In the genomic region with DNA sequence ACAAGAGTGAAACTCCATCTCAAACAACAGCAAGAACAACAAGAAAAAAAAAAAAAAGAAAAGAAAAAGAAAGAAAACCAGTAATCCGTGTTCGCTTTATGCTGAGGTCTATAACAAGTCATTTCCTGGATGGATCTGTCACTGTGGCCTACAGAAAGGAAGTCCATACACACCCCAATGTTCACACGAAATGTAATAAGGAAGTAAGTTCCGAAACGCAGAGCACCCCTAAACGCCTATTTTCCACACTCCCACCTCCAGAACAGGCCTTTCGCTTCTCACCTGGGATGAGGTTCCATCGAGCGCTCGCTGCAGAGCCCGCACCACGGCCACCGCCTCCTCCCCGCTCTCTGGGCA, we compare ENCODE assay signal across 6 cellular contexts. TPM values are rescaled to one million over a fixed set of nuclear protein-coding genes. Genes with fewer than 3 reads are reported as not detected.
DNase-seq lines count a peak whose midpoint lies in the region; ATAC-seq and TF ChIP-seq lines count a peak whose summit lies in the region.

No MANE protein-coding gene starts in this region.

- peak overlapping the region; percentile 93 for H3K4me3 Mint-ChIP-seq in activated CD8-positive, alpha-beta T cell treated with anti-CD3 and anti-CD28 coated beads, Interleukin-2, amount 10 ng/mL, durations not matched to agents 7 days and 5 days

- TF ChIP-seq CTCF in heart left ventricle (IDR thresholded peaks at IDR 0.05) (no peak), lower lobe of right lung (IDR thresholded peaks at IDR 0.05) (no peak)

- H3K9me3 ChIP-seq in heart left ventricle = peaks cover 0 to 14% (median 6%) of the 10 kb centered on the region in 12 donors
- H3K9me3 ChIP-seq in lower lobe of right lung = peaks cover 7% of the 10 kb centered on the region

- ATAC-seq in heart left ventricle (peak in 2 of 4 donors; percentile 7 to 43), Right ventricle myocardium inferior (no peak), lower lobe of right lung (peak; percentile 34 to 54), GM19023 (IDR thresholded peaks at IDR 0.05; ENCODE audit: unreplicated experiment) (no peak)
- peak; percentile 39 for ATAC-seq in activated CD8-positive, alpha-beta T cell treated with anti-CD3 and anti-CD28 coated beads, Interleukin-2, amount 10 ng/mL, durations not matched to agents 7 days and 5 days

- TF ChIP-seq POLR2A in heart left ventricle (IDR thresholded peaks at IDR 0.05) = no peak

- H3K36me3 ChIP-seq in heart left ventricle = peaks cover 5 to 45% (median 35%) of the 10 kb centered on the region in 9 donors
- H3K36me3 ChIP-seq in lower lobe of right lung = peaks cover 41% of the 10 kb centered on the region

- peaks cover 62% of the 10 kb centered on the region for H3K36me3 Mint-ChIP-seq in activated CD8-positive, alpha-beta T cell treated with anti-CD3 and anti-CD28 coated beads, Interleukin-2, amount 10 ng/mL, durations not matched to agents 7 days and 5 days (ENCODE audit: low read depth)

- H3K27ac ChIP-seq in heart left ventricle (peak overlapping the region; percentile 85 to 98 (median 92)), lower lobe of right lung (peak overlapping the region; percentile 98)

- peaks cover 2% of the 10 kb centered on the region for H3K9me3 Mint-ChIP-seq in activated CD8-positive, alpha-beta T cell treated with anti-CD3 and anti-CD28 coated beads, Interleukin-2, amount 10 ng/mL, durations not matched to agents 7 days and 5 days (ENCODE audit: insufficient read depth)

- no peaks in the 10 kb centered on the region for H3K27me3 Mint-ChIP-seq in activated CD8-positive, alpha-beta T cell treated with anti-CD3 and anti-CD28 coated beads, Interleukin-2, amount 10 ng/mL, durations not matched to agents 7 days and 5 days (ENCODE audit: low read depth)

- intact Hi-C loops in heart left ventricle (cut with DNase I) = loop anchor here in 1 of 10 donors (10.0 kb wide), 1 partner anchor 115 kb away; a partner anchor contains a TSS
- intact Hi-C loops in Right ventricle myocardium inferior (cut with DNase I) = no loop called here
- intact Hi-C loops in lower lobe of right lung (cut with DNase I) = no loop called here

- DNase-seq in heart left ventricle (no peak), Right ventricle myocardium inferior (ENCODE audit: missing footprints) (no peak), lower lobe of right lung (no peak), NCI-H2029 (lab: John Stamatoyannopoulos, UW) (no peak)
- DNase-seq in activated CD8-positive, alpha-beta T cell treated with anti-CD3 and anti-CD28 coated beads, Interleukin-2, amount 10 ng/mL, durations not matched to agents 7 days and 5 days = no peak

- H3K27ac Mint-ChIP-seq in activated CD8-positive, alpha-beta T cell treated with anti-CD3 and anti-CD28 coated beads, Interleukin-2, amount 10 ng/mL, durations not matched to agents 7 days and 5 days = peak overlapping the region; percentile 99

- WGBS in heart left ventricle, 4 donors = 0 to 2% (median 0%) methylated on average over 13 to 14 of the region's 14 CpGs

- H3K27me3 ChIP-seq in heart left ventricle (no peaks in the 10 kb centered on the region), lower lobe of right lung (ENCODE audit: low read depth) (no peaks in the 10 kb centered on the region)

- H3K4me1 ChIP-seq in heart left ventricle (peaks cover 12 to 36% (median 28%) of the 10 kb centered on the region in 12 donors), lower lobe of right lung (peaks cover 30% of the 10 kb centered on the region)

- POLR2A ChIA-PET in activated CD8-positive, alpha-beta T cell treated with anti-CD3 and anti-CD28 coated beads, Interleukin-2, amount 10 ng/mL, durations not matched to agents 7 days and 5 days (lab: Charles Lee) = interaction anchor here (0.6 to 3.9 kb wide), 14 partner anchors 9 to 627 kb away, joined by 3 to 57 read pairs (median 7); a partner anchor contains a TSS

- H3K4me3 ChIP-seq in heart left ventricle (peak overlapping the region; percentile 61 to 99 (median 82)), lower lobe of right lung (peak overlapping the region; percentile 94)

- peaks cover 24% of the 10 kb centered on the region for H3K4me1 Mint-ChIP-seq in activated CD8-positive, alpha-beta T cell treated with anti-CD3 and anti-CD28 coated beads, Interleukin-2, amount 10 ng/mL, durations not matched to agents 7 days and 5 days (ENCODE audit: low read depth)

- CTCF ChIA-PET in activated CD8-positive, alpha-beta T cell treated with anti-CD3 and anti-CD28 coated beads, Interleukin-2, amount 10 ng/mL, durations not matched to agents 7 days and 5 days (lab: Charles Lee) = interaction anchor here (0.9 to 1.8 kb wide), 3 partner anchors 26 to 117 kb away, joined by 4 to 7 read pairs (median 4); a partner anchor contains a TSS

RNA-seq across cellular contexts. Expression of a gene that starts 0.7 kb away (rescaled TPM):
- total RNA-seq in heart left ventricle = 10 to 100 TPM; 12.4 to 23.0 (median 15.2) TPM
- polyA plus RNA-seq in heart left ventricle = 10 to 100 TPM; 13.9 to 16.0 TPM
- total RNA-seq in Right ventricle myocardium inferior = 17.6 TPM
- 10 to 100 TPM; 48.3 to 58.1 TPM for total RNA-seq in activated CD8-positive, alpha-beta T cell treated with anti-CD3 and anti-CD28 coated beads, Interleukin-2, amount 10 ng/mL, durations not matched to agents 7 days and 5 days
- total RNA-seq in lower lobe of right lung = 32.9 TPM

RNA-seq across cellular contexts. Expression of a gene that starts 5.1 kb away (rescaled TPM):
- total RNA-seq in heart left ventricle (1 to 10 TPM; 5.6 to 9.6 (median 7.1) TPM), Right ventricle myocardium inferior (6.7 TPM), lower lobe of right lung (6.2 TPM)
- polyA plus RNA-seq in heart left ventricle = 1 to 10 TPM; 2.1 to 5.8 TPM
- total RNA-seq in activated CD8-positive, alpha-beta T cell treated with anti-CD3 and anti-CD28 coated beads, Interleukin-2, amount 10 ng/mL, durations not matched to agents 7 days and 5 days = 10 to 100 TPM; 13.9 TPM

RNA-seq across cellular contexts. Expression of a gene that starts 26.6 kb away (rescaled TPM):
- total RNA-seq in heart left ventricle (1 to 10 TPM; 2.1 to 5.2 (median 3.2) TPM), Right ventricle myocardium inferior (2.9 TPM), lower lobe of right lung (11.1 TPM)
- 1 to 10 TPM; 3.3 to 4.4 TPM for polyA plus RNA-seq in heart left ventricle
- 10 to 100 TPM; 21.5 to 24.2 TPM for total RNA-seq in activated CD8-positive, alpha-beta T cell treated with anti-CD3 and anti-CD28 coated beads, Interleukin-2, amount 10 ng/mL, durations not matched to agents 7 days and 5 days

RNA-seq across cellular contexts. Expression of a gene that starts 33.4 kb away (rescaled TPM):
- total RNA-seq in heart left ventricle (1,000 to 10,000 TPM in 2 of 9 donors, 100 to 1,000 TPM in 7; 579 to 6,117 (median 707) TPM), Right ventricle myocardium inferior (961 TPM), lower lobe of right lung (210 TPM)
- 1,000 to 10,000 TPM; 2,714 to 5,384 TPM for polyA plus RNA-seq in heart left ventricle
- 100 to 1,000 TPM; 437 to 479 TPM for total RNA-seq in activated CD8-positive, alpha-beta T cell treated with anti-CD3 and anti-CD28 coated beads, Interleukin-2, amount 10 ng/mL, durations not matched to agents 7 days and 5 days

RNA-seq across cellular contexts. Expression of a gene that starts 52.6 kb away (rescaled TPM):
- 1 to 10 TPM; 4.7 to 7.1 (median 5.3) TPM for total RNA-seq in heart left ventricle
- polyA plus RNA-seq in heart left ventricle = 1 to 10 TPM; 5.8 to 6.6 TPM
- 6.8 TPM for total RNA-seq in Right ventricle myocardium inferior
- 1 to 10 TPM; 5.1 to 5.4 TPM for total RNA-seq in activated CD8-positive, alpha-beta T cell treated with anti-CD3 and anti-CD28 coated beads, Interleukin-2, amount 10 ng/mL, durations not matched to agents 7 days and 5 days
- 6.7 TPM for total RNA-seq in lower lobe of right lung

Comparison
In these comparisons a context has a peak if more than half of its experiments do, and no peak if none do; other contexts are left out.
1. ATAC-seq: peak in activated CD8-positive, alpha-beta T cell treated with anti-CD3 and anti-CD28 coated beads, Interleukin-2, amount 10 ng/mL, durations not matched to agents 7 days and 5 days (single experiment) and lower lobe of right lung (2 of 2); none in Right ventricle myocardium inferior (single experiment) and GM19023 (single experiment).